In genomic region chr9:136787690-136788400, GRCh38 we compare ENCODE assay signal across 8 cellular contexts.
A peak's percentile ranks its signal among the peaks of the same experiment; 100 is the strongest.
DNase-seq lines count a peak whose midpoint lies in the region; ATAC-seq and TF ChIP-seq lines count a peak whose summit lies in the region.

No MANE protein-coding gene starts in this region.

- no peak overlapping the region for H3K4me3 ChIP-seq in astrocyte of the cerebellum (ENCODE audit: low read depth, low read length)

- in situ Hi-C loops in astrocyte of the cerebellum (cut with HindIII; ENCODE audit: low sequenced_read_pairs), result loop anchor here (25.0 kb wide), 1 partner anchor 249 kb away; the partner anchor contains the start of genes ABCA2, FUT7 and NPDC1

- peak; percentile 69 for TF ChIP-seq CTCF in astrocyte of the cerebellum (IDR thresholded peaks at IDR 0.05; ENCODE audit: low read depth, low read length, missing control alignments)

- ATAC-seq in GM19324 (IDR thresholded peaks at IDR 0.05; ENCODE audit: low FRiP score, unreplicated experiment), result no peak
- ATAC-seq in HG03025 (IDR thresholded peaks at IDR 0.05; ENCODE audit: low FRiP score, unreplicated experiment), result no peak

- DNase-seq in GM03348 (ENCODE audit: low spot score) (peak; percentile 78), NCI-H1092 treated with DMSO at 0.1 percent for 48 hours (lab: John Stamatoyannopoulos, UW) (peak; percentile 77), T-helper 2 cell (peak in 4 of 5 experiments; percentile 42 to 72 (median 56)), astrocyte of the cerebellum (ENCODE audit: low read depth) (no peak), inferior parietal cortex (ENCODE audit: extremely low spot score) (peak; percentile 95)
- DNase-seq in stimulated activated CD4-positive, alpha-beta T cell treated with anti-CD3 and anti-CD28 coated beads, Interleukin-1b, Interleukin-23, amount 100 ng/mL, for 24 hours (ENCODE audit: low read depth in 4 of 4, low spot score in 1 of 4), result peak; percentile 46 to 58 (median 54)
